17 cellular contexts compared by ENCODE assay signal in the genomic region with DNA sequence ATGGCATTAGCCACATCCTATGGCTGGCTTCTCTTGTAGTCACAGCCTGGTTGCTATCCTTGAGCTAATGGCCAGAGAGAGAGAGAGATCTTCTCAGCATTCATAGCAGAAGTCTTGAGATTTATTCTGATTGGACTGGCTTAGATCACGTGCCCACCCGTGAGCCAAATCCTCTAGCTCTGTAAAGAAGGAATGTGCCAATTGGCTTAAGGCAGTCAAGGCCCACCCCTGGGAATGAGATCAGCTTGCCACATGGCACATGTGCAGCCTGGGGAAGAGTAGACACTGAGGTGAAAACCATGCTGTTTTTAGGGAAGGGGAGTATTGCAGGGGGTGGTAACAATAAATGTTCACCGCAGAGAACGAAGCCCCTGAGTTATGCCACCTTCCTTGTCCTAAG. TPM values are rescaled to one million over a fixed set of nuclear protein-coding genes. Genes with fewer than 3 reads are reported as not detected.
DNase-seq lines count a peak whose midpoint lies in the region; ATAC-seq and TF ChIP-seq lines count a peak whose summit lies in the region.
"Had no signal": no experiment of that assay in that cellular context is flagged by ENCODE, and none has a peak within 500 bp of the region (broad histone marks: within the 10 kb centered on the region; RNA-seq: fewer than 3 reads in every experiment).

No MANE protein-coding gene starts in this region.

- H3K27me3 ChIP-seq in BE2C (no peaks in the 10 kb centered on the region), Karpas-422 (ENCODE audit: low read length) (no peaks in the 10 kb centered on the region)
- H3K27me3 ChIP-seq: colonic mucosa had no signal

- H3K27ac ChIP-seq in Karpas-422 (ENCODE audit: low read length) = no peak overlapping the region
- H3K27ac ChIP-seq: colonic mucosa had no signal

- intact Hi-C loops in activated T-helper 1 cell treated with anti-CD3 and anti-CD28 coated beads, Interleukin-12 subunit alpha, Interleukin-12 subunit beta, Interleukin-2, Interleukin-4 antibody, amounts not matched to agents 30 ng/mL and 10 ng/mL and 1 ng/mL, durations not matched to agents 14 hours and 24 hours and 36 hours (cut with micrococcal nuclease) = no loop called here

- H3K9me3 Mint-ChIP-seq in activated T-helper 1 cell treated with anti-CD3 and anti-CD28 coated beads, Interleukin-12 subunit alpha, Interleukin-12 subunit beta, Interleukin-2, Interleukin-4 antibody, amounts not matched to agents 30 ng/mL and 10 ng/mL and 1 ng/mL, durations not matched to agents 14 hours and 24 hours and 36 hours = no peaks in the 10 kb centered on the region
- H3K9me3 Mint-ChIP-seq: nephron progenitor cell had no signal

- no peaks in the 10 kb centered on the region for H3K36me3 Mint-ChIP-seq in activated T-helper 1 cell treated with anti-CD3 and anti-CD28 coated beads, Interleukin-12 subunit alpha, Interleukin-12 subunit beta, Interleukin-2, Interleukin-4 antibody, amounts not matched to agents 30 ng/mL and 10 ng/mL and 1 ng/mL, durations not matched to agents 14 hours and 24 hours and 36 hours (ENCODE audit: low read depth)

- H3K4me3 Mint-ChIP-seq in activated T-helper 1 cell treated with anti-CD3 and anti-CD28 coated beads, Interleukin-12 subunit alpha, Interleukin-12 subunit beta, Interleukin-2, Interleukin-4 antibody, amounts not matched to agents 30 ng/mL and 10 ng/mL and 1 ng/mL, durations not matched to agents 14 hours and 24 hours and 36 hours = no peak overlapping the region
- H3K4me3 Mint-ChIP-seq: activated CD4-positive, alpha-beta T cell treated with anti-CD3 and anti-CD28 coated beads, Interleukin-2, amount 10 ng/mL, durations not matched to agents 24 days and 14 days; nephron progenitor cell had no signal

- no peaks in the 10 kb centered on the region for H3K9me3 ChIP-seq in BE2C
- no peaks in the 10 kb centered on the region for H3K9me3 ChIP-seq in Karpas-422 (ENCODE audit: low read length)
- H3K9me3 ChIP-seq: colonic mucosa had no signal

- H3K9ac ChIP-seq in Karpas-422 (ENCODE audit: low read length) = no peak overlapping the region

- ATAC-seq in SK-N-SH treated with all-trans-retinoic acid at 6 μM for 48 hours = peak; percentile 41; the same call in 2 of the 3 replicates
- ATAC-seq in HG03196 (IDR thresholded peaks at IDR 0.05; ENCODE audit: unreplicated experiment) = no peak

- peaks cover 6% of the 10 kb centered on the region for H3K27me3 Mint-ChIP-seq in activated T-helper 1 cell treated with anti-CD3 and anti-CD28 coated beads, Interleukin-12 subunit alpha, Interleukin-12 subunit beta, Interleukin-2, Interleukin-4 antibody, amounts not matched to agents 30 ng/mL and 10 ng/mL and 1 ng/mL, durations not matched to agents 14 hours and 24 hours and 36 hours (ENCODE audit: insufficient read depth)

- no peak overlapping the region for H3K4me3 ChIP-seq in BE2C (ENCODE audit: low read depth, low read length)
- H3K4me3 ChIP-seq in Karpas-422 (ENCODE audit: low read length) = no peak overlapping the region
- H3K4me3 ChIP-seq: colonic mucosa, lung had no signal

- no peak for TF ChIP-seq CTCF in BE2C (IDR thresholded peaks at IDR 0.05; ENCODE audit: low read depth, low read length)

- no peaks in the 10 kb centered on the region for H3K79me2 ChIP-seq in Karpas-422 (ENCODE audit: low read length)

- no peaks in the 10 kb centered on the region for H3K4me1 ChIP-seq in BE2C
- no peaks in the 10 kb centered on the region for H3K4me1 ChIP-seq in Karpas-422 (ENCODE audit: low read length)
- H3K4me1 ChIP-seq: colonic mucosa had no signal

- H3K4me2 ChIP-seq in Karpas-422 (ENCODE audit: low read depth, low read length, poor library complexity, severe bottlenecking) = no peak overlapping the region

- H3K27ac Mint-ChIP-seq in activated T-helper 1 cell treated with anti-CD3 and anti-CD28 coated beads, Interleukin-12 subunit alpha, Interleukin-12 subunit beta, Interleukin-2, Interleukin-4 antibody, amounts not matched to agents 30 ng/mL and 10 ng/mL and 1 ng/mL, durations not matched to agents 14 hours and 24 hours and 36 hours = no peak overlapping the region
- H3K27ac Mint-ChIP-seq: activated CD4-positive, alpha-beta T cell treated with anti-CD3 and anti-CD28 coated beads, Interleukin-2, amount 10 ng/mL, durations not matched to agents 24 days and 14 days; nephron progenitor cell had no signal

- no peaks in the 10 kb centered on the region for H3K9me2 ChIP-seq in Karpas-422 (replicated peaks; ENCODE audit: insufficient read depth, low read length)

- H2AFZ ChIP-seq in Karpas-422 (ENCODE audit: low read length) = no peak overlapping the region

- H4K20me1 ChIP-seq in Karpas-422 (ENCODE audit: insufficient read depth, low read depth, low read length) = no peaks in the 10 kb centered on the region

- no peaks in the 10 kb centered on the region for H3K36me3 ChIP-seq in BE2C
- no peaks in the 10 kb centered on the region for H3K36me3 ChIP-seq in Karpas-422 (ENCODE audit: insufficient read depth, low read length)
- H3K36me3 ChIP-seq: colonic mucosa had no signal

- H3K4me1 Mint-ChIP-seq in activated T-helper 1 cell treated with anti-CD3 and anti-CD28 coated beads, Interleukin-12 subunit alpha, Interleukin-12 subunit beta, Interleukin-2, Interleukin-4 antibody, amounts not matched to agents 30 ng/mL and 10 ng/mL and 1 ng/mL, durations not matched to agents 14 hours and 24 hours and 36 hours (ENCODE audit: low read depth) = no peaks in the 10 kb centered on the region
- H3K4me1 Mint-ChIP-seq: activated CD4-positive, alpha-beta T cell treated with anti-CD3 and anti-CD28 coated beads, Interleukin-2, amount 10 ng/mL, durations not matched to agents 24 days and 14 days; nephron progenitor cell had no signal

- DNase-seq in BE2C (peak; percentile 47), Karpas-422 (peak; percentile 47), iris pigment epithelial cell (ENCODE audit: low read depth) (peak; percentile 46), NCI-H2081 treated with DMSO at 0.1 percent for 48 hours (lab: John Stamatoyannopoulos, UW) (no peak), ecto neural progenitor cell (ENCODE audit: low spot score) (no peak)
- DNase-seq in activated T-helper 1 cell treated with anti-CD3 and anti-CD28 coated beads, Interleukin-12 subunit alpha, Interleukin-12 subunit beta, Interleukin-2, Interleukin-4 antibody, amounts not matched to agents 30 ng/mL and 10 ng/mL and 1 ng/mL, durations not matched to agents 14 hours and 24 hours and 36 hours (ENCODE audit: low spot score) = no peak
- DNase-seq: activated CD4-positive, alpha-beta T cell treated with anti-CD3 and anti-CD28 coated beads, Interleukin-2, amount 10 ng/mL, durations not matched to agents 24 days and 14 days; activated naive CD4-positive, alpha-beta T cell treated with Interleukin-2 at 50 U/mL for 16 hours; colonic mucosa; NCI-H1417 treated with DMSO at 0.1 percent for 48 hours; nephron progenitor cell; T1000 had no signal

TF ChIP-seq in SK-N-SH treated with all-trans-retinoic acid at 6 μM for 48 hours, 23 proteins besides CTCF, POLR2A, EP300 and RAD21:
- TF ChIP-seq, protein P1, sequence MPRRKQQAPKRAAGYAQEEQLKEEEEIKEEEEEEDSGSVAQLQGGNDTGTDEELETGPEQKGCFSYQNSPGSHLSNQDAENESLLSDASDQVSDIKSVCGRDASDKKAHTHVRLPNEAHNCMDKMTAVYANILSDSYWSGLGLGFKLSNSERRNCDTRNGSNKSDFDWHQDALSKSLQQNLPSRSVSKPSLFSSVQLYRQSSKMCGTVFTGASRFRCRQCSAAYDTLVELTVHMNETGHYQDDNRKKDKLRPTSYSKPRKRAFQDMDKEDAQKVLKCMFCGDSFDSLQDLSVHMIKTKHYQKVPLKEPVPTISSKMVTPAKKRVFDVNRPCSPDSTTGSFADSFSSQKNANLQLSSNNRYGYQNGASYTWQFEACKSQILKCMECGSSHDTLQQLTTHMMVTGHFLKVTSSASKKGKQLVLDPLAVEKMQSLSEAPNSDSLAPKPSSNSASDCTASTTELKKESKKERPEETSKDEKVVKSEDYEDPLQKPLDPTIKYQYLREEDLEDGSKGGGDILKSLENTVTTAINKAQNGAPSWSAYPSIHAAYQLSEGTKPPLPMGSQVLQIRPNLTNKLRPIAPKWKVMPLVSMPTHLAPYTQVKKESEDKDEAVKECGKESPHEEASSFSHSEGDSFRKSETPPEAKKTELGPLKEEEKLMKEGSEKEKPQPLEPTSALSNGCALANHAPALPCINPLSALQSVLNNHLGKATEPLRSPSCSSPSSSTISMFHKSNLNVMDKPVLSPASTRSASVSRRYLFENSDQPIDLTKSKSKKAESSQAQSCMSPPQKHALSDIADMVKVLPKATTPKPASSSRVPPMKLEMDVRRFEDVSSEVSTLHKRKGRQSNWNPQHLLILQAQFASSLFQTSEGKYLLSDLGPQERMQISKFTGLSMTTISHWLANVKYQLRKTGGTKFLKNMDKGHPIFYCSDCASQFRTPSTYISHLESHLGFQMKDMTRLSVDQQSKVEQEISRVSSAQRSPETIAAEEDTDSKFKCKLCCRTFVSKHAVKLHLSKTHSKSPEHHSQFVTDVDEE (CRISPR knock-in tag; IDR thresholded peaks at IDR 0.05) = no peak
- TF ChIP-seq, protein P2, sequence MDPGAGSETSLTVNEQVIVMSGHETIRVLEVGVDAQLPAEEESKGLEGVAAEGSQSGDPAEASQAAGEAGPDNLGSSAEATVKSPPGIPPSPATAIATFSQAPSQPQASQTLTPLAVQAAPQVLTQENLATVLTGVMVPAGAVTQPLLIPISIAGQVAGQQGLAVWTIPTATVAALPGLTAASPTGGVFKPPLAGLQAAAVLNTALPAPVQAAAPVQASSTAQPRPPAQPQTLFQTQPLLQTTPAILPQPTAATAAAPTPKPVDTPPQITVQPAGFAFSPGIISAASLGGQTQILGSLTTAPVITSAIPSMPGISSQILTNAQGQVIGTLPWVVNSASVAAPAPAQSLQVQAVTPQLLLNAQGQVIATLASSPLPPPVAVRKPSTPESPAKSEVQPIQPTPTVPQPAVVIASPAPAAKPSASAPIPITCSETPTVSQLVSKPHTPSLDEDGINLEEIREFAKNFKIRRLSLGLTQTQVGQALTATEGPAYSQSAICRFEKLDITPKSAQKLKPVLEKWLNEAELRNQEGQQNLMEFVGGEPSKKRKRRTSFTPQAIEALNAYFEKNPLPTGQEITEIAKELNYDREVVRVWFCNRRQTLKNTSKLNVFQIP (CRISPR knock-in tag; IDR thresholded peaks at IDR 0.05; ENCODE audit: borderline replicate concordance, low read depth) = no peak
- no peak for TF ChIP-seq TOX (CRISPR knock-in tag; IDR thresholded peaks at IDR 0.05; ENCODE audit: borderline replicate concordance)
- no peak for TF ChIP-seq ZNF565 (CRISPR knock-in tag; conservative IDR thresholded peaks at IDR 0.05; ENCODE audit: low read depth)
- TF ChIP-seq ESRRG (CRISPR knock-in tag; IDR thresholded peaks at IDR 0.05) = no peak
- no peak for TF ChIP-seq PPARA (CRISPR knock-in tag; IDR thresholded peaks at IDR 0.05; ENCODE audit: borderline replicate concordance)

RNA-seq across cellular contexts. Expression of a gene that starts 36.3 kb away (rescaled TPM):
- polyA plus RNA-seq in BE2C (2012; ENCODE audit: insufficient read depth, insufficient read length, low read depth) = not detected
- not detected in 2 replicates for total RNA-seq in Karpas-422 (2014; rRNA removed; shearing (Covaris generic); ENCODE audit: low replicate concordance)
- not detected in 2 replicates for total RNA-seq in activated T-helper 1 cell treated with anti-CD3 and anti-CD28 coated beads, Interleukin-12 subunit alpha, Interleukin-12 subunit beta, Interleukin-2, Interleukin-4 antibody, amounts not matched to agents 30 ng/mL and 10 ng/mL and 1 ng/mL, durations not matched to agents 14 hours and 24 hours and 36 hours
- total RNA-seq: activated CD4-positive, alpha-beta T cell treated with anti-CD3 and anti-CD28 coated beads, Interleukin-2, amount 10 ng/mL, durations not matched to agents 24 days and 14 days; SK-MEL-5 had no signal
- polyA plus RNA-seq: BJ had no signal

Comparison
In these comparisons a context has a peak if more than half of its experiments do, and no peak if none do; other contexts are left out.
1. DNase-seq: peak in BE2C (single experiment), Karpas-422 (single experiment) and iris pigment epithelial cell (single experiment); none in NCI-H2081 treated with DMSO at 0.1 percent for 48 hours (single experiment), ecto neural progenitor cell (single experiment) and activated T-helper 1 cell treated with anti-CD3 and anti-CD28 coated beads, Interleukin-12 subunit alpha, Interleukin-12 subunit beta, Interleukin-2, Interleukin-4 antibody, amounts not matched to agents 30 ng/mL and 10 ng/mL and 1 ng/mL, durations not matched to agents 14 hours and 24 hours and 36 hours (single experiment).